20 cellular contexts compared by ENCODE assay signal in genomic region chr21:31336739-31337040, GRCh38. TPM values are rescaled to one million over a fixed set of nuclear protein-coding genes. Genes with fewer than 3 reads are reported as not detected.
DNase-seq lines count a peak whose midpoint lies in the region; FAIRE-seq and TF ChIP-seq lines count a peak whose summit lies in the region.
"Had no signal": no experiment of that assay in that cellular context is flagged by ENCODE, and none has a peak within 500 bp of the region (broad histone marks: within the 10 kb centered on the region; RNA-seq: fewer than 3 reads in every experiment).

No MANE protein-coding gene starts in this region.

- no peak overlapping the region for H2AFZ ChIP-seq in keratinocyte (ENCODE audit: control insufficient read depth, low read length)

- H3K79me2 ChIP-seq in keratinocyte (ENCODE audit: control insufficient read depth, insufficient read depth, low read length): no peaks in the 10 kb centered on the region

- H3K4me1 ChIP-seq in breast epithelium (no peaks in the 10 kb centered on the region), keratinocyte (ENCODE audit: control insufficient read depth, extremely low read depth, insufficient read depth, low read length) (peaks cover 27% of the 10 kb centered on the region)
- H3K4me1 ChIP-seq: gastrocnemius medialis, psoas muscle had no signal

- no peak for TF ChIP-seq CTCF in MCF 10A (IDR thresholded peaks at IDR 0.05; ENCODE audit: unreplicated experiment)
- TF ChIP-seq CTCF in breast epithelium (IDR thresholded peaks at IDR 0.05): no peak
- no peak for TF ChIP-seq CTCF in keratinocyte (optimal IDR thresholded peaks at IDR 0.05 in 1 of 3, IDR thresholded peaks at IDR 0.05 in 1 of 3, conservative IDR thresholded peaks at IDR 0.05 in 1 of 3; ENCODE audit: extremely low read depth in 1 of 3, insufficient read depth in 2 of 3, low read length in 3 of 3)

- H3K4me3 ChIP-seq in breast epithelium: no peak overlapping the region
- no peak overlapping the region for H3K4me3 ChIP-seq in keratinocyte (ENCODE audit: control insufficient read depth in 2 of 3, extremely low read depth in 1 of 3, insufficient read depth in 2 of 3, low read depth in 1 of 3, low read length in 3 of 3)
- H3K4me3 ChIP-seq: gastrocnemius medialis, psoas muscle had no signal

- no peaks in the 10 kb centered on the region for H3K9me3 Mint-ChIP-seq in MCF 10A (ENCODE audit: unreplicated experiment)
- H3K9me3 Mint-ChIP-seq in activated T-helper 1 cell treated with anti-CD3 and anti-CD28 coated beads, Interleukin-12 subunit alpha, Interleukin-12 subunit beta, Interleukin-2, Interleukin-4 antibody, amounts not matched to agents 30 ng/mL and 10 ng/mL and 1 ng/mL, durations not matched to agents 14 hours and 24 hours and 36 hours: no peaks in the 10 kb centered on the region
- H3K9me3 Mint-ChIP-seq: CD8-positive, alpha-beta T cell; mesothelial cell of epicardium; neural crest cell had no signal

- POLR2A ChIA-PET in MCF 10A (lab: Yijun Ruan, JAX): interaction anchor here (2.4 kb wide), 1 partner anchor 26 kb away, joined by 7 read pairs; no protein-coding TSS in a partner anchor

- TF ChIP-seq POLR2A in breast epithelium (IDR thresholded peaks at IDR 0.05): no peak

- BruUV-seq in MCF 10A (replicated peaks; lab: Mats Ljungman, UMichigan): no TSS peak

- no peak for DNase-seq in MCF 10A (ENCODE audit: unreplicated experiment)
- DNase-seq in breast epithelium (ENCODE audit: low spot score in 2 of 2): no peak
- DNase-seq in activated T-helper 1 cell treated with anti-CD3 and anti-CD28 coated beads, Interleukin-12 subunit alpha, Interleukin-12 subunit beta, Interleukin-2, Interleukin-4 antibody, amounts not matched to agents 30 ng/mL and 10 ng/mL and 1 ng/mL, durations not matched to agents 14 hours and 24 hours and 36 hours (ENCODE audit: low spot score): no peak
- DNase-seq in keratinocyte (ENCODE audit: low read depth, low spot score): no peak
- DNase-seq in SHP77 treated with DMSO at 0.1 percent for 48 hours (lab: John Stamatoyannopoulos, UW): no peak
- DNase-seq in A172 (ENCODE audit: low spot score): no peak
- DNase-seq: CD8-positive, alpha-beta T cell; erythroblast; Kasumi-1; NCI-H1092 treated with DMSO at 0.1 percent for 48 hours; NCI-H2081 treated with DMSO at 0.1 percent for 48 hours; NCI-H510A; stimulated activated CD4-positive, alpha-beta T cell treated with anti-CD3 and anti-CD28 coated beads, Interleukin-12 subunit alpha, Interleukin-12 subunit beta, amount 100 ng/mL, for 4 hours; WERI-Rb-1 had no signal

- no peaks in the 10 kb centered on the region for H3K36me3 Mint-ChIP-seq in MCF 10A (ENCODE audit: insufficient read depth, unreplicated experiment)
- peaks cover 77% of the 10 kb centered on the region for H3K36me3 Mint-ChIP-seq in activated T-helper 1 cell treated with anti-CD3 and anti-CD28 coated beads, Interleukin-12 subunit alpha, Interleukin-12 subunit beta, Interleukin-2, Interleukin-4 antibody, amounts not matched to agents 30 ng/mL and 10 ng/mL and 1 ng/mL, durations not matched to agents 14 hours and 24 hours and 36 hours (ENCODE audit: low read depth)
- H3K36me3 Mint-ChIP-seq: CD8-positive, alpha-beta T cell had no signal

- peaks cover 25% of the 10 kb centered on the region for H3K4me1 Mint-ChIP-seq in MCF 10A (ENCODE audit: insufficient read depth, unreplicated experiment)
- H3K4me1 Mint-ChIP-seq in activated T-helper 1 cell treated with anti-CD3 and anti-CD28 coated beads, Interleukin-12 subunit alpha, Interleukin-12 subunit beta, Interleukin-2, Interleukin-4 antibody, amounts not matched to agents 30 ng/mL and 10 ng/mL and 1 ng/mL, durations not matched to agents 14 hours and 24 hours and 36 hours (ENCODE audit: low read depth): peaks cover 84% of the 10 kb centered on the region

- CTCF ChIA-PET in MCF 10A (lab: Yijun Ruan, JAX): interaction anchor here (1.2 to 1.6 kb wide), 2 partner anchors 136 to 245 kb away, joined by 4 read pairs; no protein-coding TSS in a partner anchor

- H3K4me2 ChIP-seq in keratinocyte (ENCODE audit: control insufficient read depth, extremely low read depth, insufficient read depth, low read depth, low read length): peak overlapping the region; percentile 61

- peak overlapping the region; percentile 78 for H3K27ac Mint-ChIP-seq in MCF 10A (ENCODE audit: low read depth, unreplicated experiment)
- H3K27ac Mint-ChIP-seq in activated T-helper 1 cell treated with anti-CD3 and anti-CD28 coated beads, Interleukin-12 subunit alpha, Interleukin-12 subunit beta, Interleukin-2, Interleukin-4 antibody, amounts not matched to agents 30 ng/mL and 10 ng/mL and 1 ng/mL, durations not matched to agents 14 hours and 24 hours and 36 hours: peak overlapping the region; percentile 67
- H3K27ac Mint-ChIP-seq: CD8-positive, alpha-beta T cell had no signal

- intact Hi-C loops in MCF 10A (cut with micrococcal nuclease): no loop called here
- intact Hi-C loops in breast epithelium (cut with DNase I; ENCODE audit: low total_unique reads): no loop called here
- intact Hi-C loops in activated T-helper 1 cell treated with anti-CD3 and anti-CD28 coated beads, Interleukin-12 subunit alpha, Interleukin-12 subunit beta, Interleukin-2, Interleukin-4 antibody, amounts not matched to agents 30 ng/mL and 10 ng/mL and 1 ng/mL, durations not matched to agents 14 hours and 24 hours and 36 hours (cut with micrococcal nuclease): loop anchor here (1.0 kb wide), 1 partner anchor 9 kb away; no protein-coding TSS in a partner anchor

- H3K27me3 ChIP-seq in breast epithelium (peaks cover 0 to 4% of the 10 kb centered on the region in 2 donors), keratinocyte (ENCODE audit: control insufficient read depth, extremely low read depth, insufficient read depth, low read length) (no peaks in the 10 kb centered on the region)

- no peaks in the 10 kb centered on the region for H3K36me3 ChIP-seq in breast epithelium
- H3K36me3 ChIP-seq in keratinocyte (ENCODE audit: control insufficient read depth in 2 of 2, extremely low read depth in 1 of 2, insufficient read depth in 2 of 2, low read length in 2 of 2): no peaks in the 10 kb centered on the region
- H3K36me3 ChIP-seq: gastrocnemius medialis, WERI-Rb-1 had no signal

- peak overlapping the region; percentile 57 for H3K9ac ChIP-seq in keratinocyte (ENCODE audit: control insufficient read depth, extremely low read depth, insufficient read depth, low read length)

- no peaks in the 10 kb centered on the region for H3K27me3 Mint-ChIP-seq in MCF 10A (ENCODE audit: insufficient read depth, unreplicated experiment)
- no peaks in the 10 kb centered on the region for H3K27me3 Mint-ChIP-seq in activated T-helper 1 cell treated with anti-CD3 and anti-CD28 coated beads, Interleukin-12 subunit alpha, Interleukin-12 subunit beta, Interleukin-2, Interleukin-4 antibody, amounts not matched to agents 30 ng/mL and 10 ng/mL and 1 ng/mL, durations not matched to agents 14 hours and 24 hours and 36 hours (ENCODE audit: insufficient read depth)

- no peak overlapping the region for H3K4me3 Mint-ChIP-seq in MCF 10A (ENCODE audit: unreplicated experiment)
- no peak overlapping the region for H3K4me3 Mint-ChIP-seq in activated T-helper 1 cell treated with anti-CD3 and anti-CD28 coated beads, Interleukin-12 subunit alpha, Interleukin-12 subunit beta, Interleukin-2, Interleukin-4 antibody, amounts not matched to agents 30 ng/mL and 10 ng/mL and 1 ng/mL, durations not matched to agents 14 hours and 24 hours and 36 hours
- H3K4me3 Mint-ChIP-seq: CD8-positive, alpha-beta T cell; mesothelial cell of epicardium; neural crest cell had no signal

- dilution Hi-C loops in keratinocyte (cut with MboI; ENCODE audit: extremely low pct_ligation_motif_present, low sequenced_read_pairs): no loop called here

- H3K9me1 ChIP-seq in keratinocyte (ENCODE audit: control insufficient read depth, extremely low read depth, insufficient read depth, low read length): peaks cover 2% of the 10 kb centered on the region

- H4K20me1 ChIP-seq in keratinocyte (ENCODE audit: control insufficient read depth, extremely low read depth, insufficient read depth, low read length): no peaks in the 10 kb centered on the region

- H3K9me3 ChIP-seq in breast epithelium (no peaks in the 10 kb centered on the region), keratinocyte (ENCODE audit: control insufficient read depth, low read depth, low read length) (no peaks in the 10 kb centered on the region)
- H3K9me3 ChIP-seq: gastrocnemius medialis, psoas muscle had no signal

- H3K27ac ChIP-seq in breast epithelium: no peak overlapping the region
- H3K27ac ChIP-seq in keratinocyte (ENCODE audit: control insufficient read depth, insufficient read depth, low read length): peak overlapping the region; percentile 72
- peak overlapping the region; percentile 59 for H3K27ac ChIP-seq in temporal lobe (ENCODE audit: low read depth, low read length)
- H3K27ac ChIP-seq: gastrocnemius medialis, psoas muscle, WERI-Rb-1 had no signal

- no peak for FAIRE-seq in keratinocyte (lab: Jason Lieb, UNC)
- FAIRE-seq: GM12891 had no signal

RNA-seq across cellular contexts. Expression of gene TIAM1, which starts 7.4 kb away (rescaled TPM):
- total RNA-seq in MCF 10A (2022) (9.0 and 9.8 TPM in 2 replicates), breast epithelium (10 to 100 TPM; 10.6 to 17.7 (median 11.8) TPM), temporal lobe (24.3 TPM)
- total RNA-seq in activated T-helper 1 cell treated with anti-CD3 and anti-CD28 coated beads, Interleukin-12 subunit alpha, Interleukin-12 subunit beta, Interleukin-2, Interleukin-4 antibody, amounts not matched to agents 30 ng/mL and 10 ng/mL and 1 ng/mL, durations not matched to agents 14 hours and 24 hours and 36 hours: 119 and 127 TPM in 2 replicates
- polyA plus RNA-seq in keratinocyte: 8.3 to 10.7 TPM (median 9.4 TPM) in 3 replicates
- 21.2 TPM for polyA plus RNA-seq in keratinocyte (2011; ENCODE audit: low read depth)
- polyA plus RNA-seq in keratinocyte (2011; cell fraction: cytosol; rRNA removed): 7.6 and 7.7 TPM in 2 replicates
- 16.5 and 18.7 TPM in 2 replicates for polyA plus RNA-seq in keratinocyte (2011; cell fraction: nucleus; rRNA removed)
- 10.2 and 28.6 TPM in 2 replicates for polyA plus RNA-seq in keratinocyte (2012; ENCODE audit: low replicate concordance)
- polyA minus RNA-seq in keratinocyte: 36.9 to 62.9 TPM (median 48.1 TPM) in 3 replicates
- polyA minus RNA-seq in keratinocyte (2011; cell fraction: cytosol; rRNA and poly(A)+ RNA removed): 24.0 TPM
- polyA minus RNA-seq in keratinocyte (2011; cell fraction: nucleus; rRNA and poly(A)+ RNA removed): 30.3 and 50.9 TPM in 2 replicates
- total RNA-seq in A172 (2014; rRNA removed; shearing (Covaris generic)): 6.4 and 7.0 TPM in 2 replicates

Comparison
In these comparisons a context has a peak if more than half of its experiments do, and no peak if none do; other contexts are left out.
1. H3K27ac ChIP-seq: peak in keratinocyte (single experiment) and temporal lobe (single experiment); none in breast epithelium (0 of 2).